1 cellular context compared by ENCODE assay signal in genomic region chr14:37583358-37584210, GRCh38.
TF ChIP-seq lines count a peak whose summit lies in the region.

No MANE protein-coding gene starts in this region.

TF ChIP-seq in SK-N-SH, 30 proteins besides CTCF, POLR2A, EP300 and RAD21 (continued from another document):
- TF ChIP-seq RXRA (IDR thresholded peaks at IDR 0.05; ENCODE audit: borderline replicate concordance, low read depth) (no peak), ELF1 (IDR thresholded peaks at IDR 0.05) (no peak), MEF2A (IDR thresholded peaks at IDR 0.05; ENCODE audit: borderline replicate concordance, low read depth) (no peak), FOSL2 (IDR thresholded peaks at IDR 0.05; ENCODE audit: borderline replicate concordance, low read depth) (no peak), FOXJ3 (CRISPR knock-in tag; IDR thresholded peaks at IDR 0.05) (no peak), IRF3 (IDR thresholded peaks at IDR 0.05; ENCODE audit: low read depth, low read length) (no peak), NRF1 (IDR thresholded peaks at IDR 0.05; ENCODE audit: low read depth, low read length) (no peak), EZH2phosphoT487 (IDR thresholded peaks at IDR 0.05; ENCODE audit: borderline replicate concordance, low read depth) (no peak), USF2 (IDR thresholded peaks at IDR 0.05; ENCODE audit: borderline replicate concordance, low read depth, low read length) (no peak), REST (IDR thresholded peaks at IDR 0.05; ENCODE audit: low read depth, low read length) (no peak)
